1 cellular context compared by ENCODE assay signal in genomic region chr2:239991689-239992314, GRCh38.
TF ChIP-seq lines count a peak whose summit lies in the region.

No MANE protein-coding gene starts in this region.

TF ChIP-seq in H1, 55 proteins besides CTCF, POLR2A, EP300 and RAD21 (continued from another document):
- TF ChIP-seq HDAC2 (IDR thresholded peaks at IDR 0.05; ENCODE audit: borderline replicate concordance in 1 of 2, low read depth in 2 of 2, low read length in 2 of 2) (no peak), ZNF274 (IDR thresholded peaks at IDR 0.05; ENCODE audit: borderline replicate concordance, extremely low read depth, low read length) (no peak)
